Comparison of ENCODE assay signal across 1 cellular context in the genomic region with DNA sequence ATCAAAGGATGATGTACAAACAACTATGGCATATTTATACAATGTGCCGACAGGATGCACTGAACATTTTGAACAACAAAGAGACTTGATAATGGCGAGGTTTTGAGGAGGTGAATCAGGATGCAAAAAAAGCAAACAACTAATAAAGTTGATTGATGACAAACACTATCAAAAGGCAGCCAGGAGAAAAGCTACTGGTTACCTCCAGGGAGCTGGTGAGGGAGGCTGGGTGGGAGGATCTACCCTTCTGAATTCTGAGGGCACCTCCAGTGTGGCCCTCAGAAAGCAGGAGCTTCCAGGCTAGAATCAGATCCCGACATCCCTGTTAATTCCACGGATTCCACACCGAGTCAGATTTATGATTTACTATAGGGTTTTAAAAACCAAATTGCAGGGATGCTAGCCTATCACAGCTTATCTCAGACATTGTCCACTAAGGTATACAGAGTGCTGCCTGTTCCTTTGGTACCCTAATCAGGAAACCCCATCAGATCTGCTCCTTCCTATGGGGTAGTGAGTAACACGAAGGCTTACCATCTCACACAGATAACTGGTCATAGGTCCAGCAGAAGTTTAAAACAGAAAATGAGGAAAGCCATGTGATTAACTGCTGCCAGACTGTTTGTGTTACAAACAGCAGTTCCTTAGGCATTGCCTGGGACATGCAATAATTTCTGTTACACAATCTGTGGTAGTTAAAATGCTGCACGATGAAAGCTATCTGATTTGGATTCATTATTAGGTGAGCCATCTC.
TF ChIP-seq lines count a peak whose summit lies in the region.

No MANE protein-coding gene starts in this region.

TF ChIP-seq in HEK293, 187 proteins besides CTCF, POLR2A, EP300 and RAD21 (continued from another document):
- TF ChIP-seq, protein P1, sequence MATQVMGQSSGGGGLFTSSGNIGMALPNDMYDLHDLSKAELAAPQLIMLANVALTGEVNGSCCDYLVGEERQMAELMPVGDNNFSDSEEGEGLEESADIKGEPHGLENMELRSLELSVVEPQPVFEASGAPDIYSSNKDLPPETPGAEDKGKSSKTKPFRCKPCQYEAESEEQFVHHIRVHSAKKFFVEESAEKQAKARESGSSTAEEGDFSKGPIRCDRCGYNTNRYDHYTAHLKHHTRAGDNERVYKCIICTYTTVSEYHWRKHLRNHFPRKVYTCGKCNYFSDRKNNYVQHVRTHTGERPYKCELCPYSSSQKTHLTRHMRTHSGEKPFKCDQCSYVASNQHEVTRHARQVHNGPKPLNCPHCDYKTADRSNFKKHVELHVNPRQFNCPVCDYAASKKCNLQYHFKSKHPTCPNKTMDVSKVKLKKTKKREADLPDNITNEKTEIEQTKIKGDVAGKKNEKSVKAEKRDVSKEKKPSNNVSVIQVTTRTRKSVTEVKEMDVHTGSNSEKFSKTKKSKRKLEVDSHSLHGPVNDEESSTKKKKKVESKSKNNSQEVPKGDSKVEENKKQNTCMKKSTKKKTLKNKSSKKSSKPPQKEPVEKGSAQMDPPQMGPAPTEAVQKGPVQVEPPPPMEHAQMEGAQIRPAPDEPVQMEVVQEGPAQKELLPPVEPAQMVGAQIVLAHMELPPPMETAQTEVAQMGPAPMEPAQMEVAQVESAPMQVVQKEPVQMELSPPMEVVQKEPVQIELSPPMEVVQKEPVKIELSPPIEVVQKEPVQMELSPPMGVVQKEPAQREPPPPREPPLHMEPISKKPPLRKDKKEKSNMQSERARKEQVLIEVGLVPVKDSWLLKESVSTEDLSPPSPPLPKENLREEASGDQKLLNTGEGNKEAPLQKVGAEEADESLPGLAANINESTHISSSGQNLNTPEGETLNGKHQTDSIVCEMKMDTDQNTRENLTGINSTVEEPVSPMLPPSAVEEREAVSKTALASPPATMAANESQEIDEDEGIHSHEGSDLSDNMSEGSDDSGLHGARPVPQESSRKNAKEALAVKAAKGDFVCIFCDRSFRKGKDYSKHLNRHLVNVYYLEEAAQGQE (tag by site-specific recombination; IDR thresholded peaks at IDR 0.05) = no peak
- TF ChIP-seq, protein P2, sequence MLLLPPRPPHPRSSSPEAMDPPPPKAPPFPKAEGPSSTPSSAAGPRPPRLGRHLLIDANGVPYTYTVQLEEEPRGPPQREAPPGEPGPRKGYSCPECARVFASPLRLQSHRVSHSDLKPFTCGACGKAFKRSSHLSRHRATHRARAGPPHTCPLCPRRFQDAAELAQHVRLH (tag by site-specific recombination; IDR thresholded peaks at IDR 0.05) = no peak
